In genomic region chr6:33797635-33798342, GRCh38 we compare ENCODE assay signal across 21 cellular contexts. TPM values are rescaled to one million over a fixed set of nuclear protein-coding genes. Genes with fewer than 3 reads are reported as not detected.
"Had no signal": no experiment of that assay in that cellular context is flagged by ENCODE, and none has a peak within 500 bp of the region (broad histone marks: within the 10 kb centered on the region; RNA-seq: fewer than 3 reads in every experiment).

No MANE protein-coding gene starts in this region.

- ATAC-seq: activated CD8-positive, alpha-beta T cell treated with anti-CD3 and anti-CD28 coated beads for 36 hours; gastroesophageal sphincter; heart right ventricle; left ventricle myocardium superior; sciatic nerve had no signal

- H2AFZ ChIP-seq: parathyroid adenoma had no signal

- H3K36me3 ChIP-seq: esophagus muscularis mucosa, gastroesophageal sphincter, heart right ventricle, neutrophil had no signal

- DNase-seq: activated CD4-positive, alpha-beta T cell treated with anti-CD3 and anti-CD28 coated beads for 48 hours; activated CD4-positive, CD25-positive, alpha-beta regulatory T cell; activated CD8-positive, alpha-beta T cell treated with anti-CD3 and anti-CD28 coated beads for 36 hours; activated naive CD4-positive, alpha-beta T cell treated with anti-CD3 and anti-CD28 coated beads, Interleukin-2, amount 10 ng/mL, durations not matched to agents 7 days and 5 days; activated T-cell treated with anti-CD3 and anti-CD28 coated beads, Interleukin-2, amount 50 U/mL, for 24 hours; cortex of kidney; heart right ventricle; immature natural killer cell; left ventricle myocardium superior; stimulated activated CD4-positive, alpha-beta T cell treated with anti-CD3 and anti-CD28 coated beads, Interleukin-4, amount 100 ng/mL, for 1 hour; T-helper 9 cell had no signal

- H3K9me3 ChIP-seq: esophagus muscularis mucosa, gastroesophageal sphincter, heart right ventricle, neutrophil had no signal

- H3K4me2 ChIP-seq: smooth muscle cell had no signal

- H3K27ac ChIP-seq: esophagus muscularis mucosa, gastroesophageal sphincter, heart right ventricle, neutrophil, parathyroid adenoma had no signal

- H3K9ac ChIP-seq: parathyroid adenoma had no signal

- H3K4me1 ChIP-seq: esophagus muscularis mucosa, gastroesophageal sphincter, heart right ventricle, parathyroid adenoma had no signal

- FAIRE-seq: endothelial cell of umbilical vein had no signal

- H3K4me3 ChIP-seq: esophagus muscularis mucosa, gastroesophageal sphincter, heart right ventricle, smooth muscle cell had no signal

RNA-seq across cellular contexts. Expression of gene MLN, which starts 6.0 kb away (rescaled TPM):
- total RNA-seq: activated CD8-positive, alpha-beta T cell treated with anti-CD3 and anti-CD28 coated beads for 36 hours; aorta; endothelial cell of umbilical vein; esophagus muscularis mucosa; gastroesophageal sphincter; heart right ventricle; left ventricle myocardium superior; mononuclear cell; sciatic nerve; smooth muscle cell; ureter had no signal
- polyA plus RNA-seq: endothelial cell of umbilical vein, heart right ventricle, immature natural killer cell, smooth muscle cell had no signal

RNA-seq across cellular contexts. Expression of gene IP6K3, which starts 51.1 kb away (rescaled TPM):
- total RNA-seq: activated CD8-positive, alpha-beta T cell treated with anti-CD3 and anti-CD28 coated beads for 36 hours; endothelial cell of umbilical vein; mononuclear cell had no signal
- polyA plus RNA-seq: endothelial cell of umbilical vein, immature natural killer cell had no signal
